8 cellular contexts compared by ENCODE assay signal in genomic region chr17:31318298-31319190, GRCh38. TPM values are rescaled to one million over a fixed set of nuclear protein-coding genes. Genes with fewer than 3 reads are reported as not detected.
DNase-seq lines count a peak whose midpoint lies in the region; ATAC-seq, FAIRE-seq and TF ChIP-seq lines count a peak whose summit lies in the region.

No MANE protein-coding gene starts in this region.

- peak overlapping the region; percentile 99 for H3K4me3 ChIP-seq in CD4-positive, CD25-positive, alpha-beta regulatory T cell (ENCODE audit: low read depth, low read length)
- H3K4me3 ChIP-seq in GM12878, result peak overlapping the region; percentile 61

- POLR2A ChIA-PET in GM12878 (lab: Charles Lee), result interaction anchor here (0.5 to 2.6 kb wide), 3 partner anchors 8 to 617 kb away, joined by 3 to 30 read pairs (median 18); no protein-coding TSS in a partner anchor

- H3K27me3 Mint-ChIP-seq in CD4-positive, CD25-positive, alpha-beta regulatory T cell, result peaks cover 5% of the 10 kb centered on the region

- peak overlapping the region; percentile 92 for H3K27ac ChIP-seq in CD4-positive, CD25-positive, alpha-beta regulatory T cell (ENCODE audit: insufficient read depth, low read length, poor library complexity, severe bottlenecking)
- peak overlapping the region; percentile 95 for H3K27ac ChIP-seq in GM12878 (ENCODE audit: control insufficient read depth, insufficient read depth)

- H3K9me3 ChIP-seq in CD4-positive, CD25-positive, alpha-beta regulatory T cell (ENCODE audit: control insufficient read depth in 2 of 2, low read length in 2 of 2), result no peaks in the 10 kb centered on the region
- H3K9me3 ChIP-seq in GM12878 (replicated peaks; ENCODE audit: control insufficient read depth, insufficient read depth, low read length), result no peaks in the 10 kb centered on the region; the same call in 2 of the 3 replicates

- CTCF ChIA-PET in GM12878 (lab: Yijun Ruan, JAX), result interaction anchor here (1.3 to 10.7 kb wide), 5 partner anchors 9 to 515 kb away, joined by 3 to 80 read pairs (median 9); no protein-coding TSS in a partner anchor

- peaks cover 19 to 49% (median 33%) of the 10 kb centered on the region in 4 donors for H3K4me1 Mint-ChIP-seq in CD4-positive, CD25-positive, alpha-beta regulatory T cell
- H3K4me1 Mint-ChIP-seq in stimulated activated effector memory CD8-positive, alpha-beta T cell treated with anti-CD3 and anti-CD28 coated beads, Interleukin-12 subunit alpha, Interleukin-12 subunit beta, amount 100 ng/mL, for 72 hours, result peaks cover 33% of the 10 kb centered on the region

- peaks cover 67% of the 10 kb centered on the region for H3K4me1 ChIP-seq in CD4-positive, CD25-positive, alpha-beta regulatory T cell (ENCODE audit: control insufficient read depth, insufficient read depth, low read length, poor library complexity, severe bottlenecking)
- peaks cover 15% of the 10 kb centered on the region for H3K4me1 ChIP-seq in GM12878 (ENCODE audit: control insufficient read depth, insufficient read depth, low read length)

- no peak for TF ChIP-seq CTCF in GM12878 (IDR thresholded peaks at IDR 0.05 in 2 of 3, conservative IDR thresholded peaks at IDR 0.05 in 1 of 3; ENCODE audit: control insufficient read depth in 2 of 3, extremely low read depth in 1 of 3, insufficient read depth in 1 of 3, low read depth in 3 of 3, low read length in 3 of 3)

- peak; percentile 55 to 78 (median 77) for DNase-seq in CD4-positive, CD25-positive, alpha-beta regulatory T cell
- peak in 4 of 5 donors; percentile 23 to 75 (median 44) for DNase-seq in T-helper 1 cell
- DNase-seq in GM12878 (ENCODE audit: low read depth, low spot score), result peak; percentile 63
- no peak for DNase-seq in left lobe of liver (ENCODE audit: low spot score)
- peak in 1 of 2 donors; percentile 67 for DNase-seq in stimulated activated effector memory CD8-positive, alpha-beta T cell treated with anti-CD3 and anti-CD28 coated beads, Interleukin-12 subunit alpha, Interleukin-12 subunit beta, amount 100 ng/mL, for 72 hours (ENCODE audit: low spot score in 2 of 2)
- no peak for DNase-seq in NCI-H1048 (lab: John Stamatoyannopoulos, UW)

- RAD21 ChIA-PET in GM12878 (lab: Charles Lee; ENCODE audit: unreplicated experiment), result interaction anchor here (1.2 to 3.3 kb wide), 8 partner anchors 8 to 169 kb away, joined by 3 to 39 read pairs (median 4); no protein-coding TSS in a partner anchor

- FAIRE-seq in GM12878 (lab: Jason Lieb, UNC), result no peak

- SMC1A ChIA-PET in GM12878 (lab: Charles Lee; ENCODE audit: uncharacterized antibody, unreplicated experiment), result interaction anchor here (0.6 to 9.5 kb wide), 14 partner anchors 10 to 348 kb away, joined by 3 to 101 read pairs (median 5); no protein-coding TSS in a partner anchor

- H4K20me1 ChIP-seq in GM12878 (ENCODE audit: control insufficient read depth, insufficient read depth), result no peaks in the 10 kb centered on the region

- peaks cover 70% of the 10 kb centered on the region for H3K79me2 ChIP-seq in GM12878 (ENCODE audit: control insufficient read depth, insufficient read depth, low read length)

- TF ChIP-seq RAD21 in GM12878 (IDR thresholded peaks at IDR 0.05; ENCODE audit: insufficient read depth, low read depth, low read length), result no peak

- no peaks in the 10 kb centered on the region for H3K9me3 Mint-ChIP-seq in CD4-positive, CD25-positive, alpha-beta regulatory T cell
- no peaks in the 10 kb centered on the region for H3K9me3 Mint-ChIP-seq in stimulated activated effector memory CD8-positive, alpha-beta T cell treated with anti-CD3 and anti-CD28 coated beads, Interleukin-12 subunit alpha, Interleukin-12 subunit beta, amount 100 ng/mL, for 72 hours

- intact Hi-C loops in GM12878 (cut with micrococcal nuclease; ENCODE audit: unreplicated experiment), result loop anchor here (10.0 kb wide), 1 partner anchor 586 kb away; the partner anchor contains the start of gene UTP6

- H3K27me3 ChIP-seq in CD4-positive, CD25-positive, alpha-beta regulatory T cell (ENCODE audit: control insufficient read depth, insufficient read depth, low read length), result no peaks in the 10 kb centered on the region
- no peaks in the 10 kb centered on the region for H3K27me3 ChIP-seq in GM12878 (replicated peaks in 1 of 2; ENCODE audit: control insufficient read depth in 2 of 2, insufficient read depth in 2 of 2, low read length in 1 of 2)

- under 1% methylated on average over 11 of the region's 11 CpGs for WGBS in GM12878 (ENCODE audit: insufficient coverage, insufficient replicate concordance, low lambda C conversion rate, missing lambda C conversion rate)

- peak; percentile 38 to 41 for ATAC-seq in CD4-positive, CD25-positive, alpha-beta regulatory T cell (ENCODE audit: low read depth in 2 of 2)
- ATAC-seq in HG02763 (IDR thresholded peaks at IDR 0.05; ENCODE audit: unreplicated experiment) (peak; percentile 41), GM12878 (peak; percentile 57), left lobe of liver (peak; percentile 31), GM18502 (IDR thresholded peaks at IDR 0.05; ENCODE audit: poor library complexity, unreplicated experiment) (no peak)
- ATAC-seq in stimulated activated effector memory CD8-positive, alpha-beta T cell treated with anti-CD3 and anti-CD28 coated beads, Interleukin-12 subunit alpha, Interleukin-12 subunit beta, amount 100 ng/mL, for 72 hours, result peak; percentile 68

- peak overlapping the region; percentile 94 to 99 (median 96) for H3K27ac Mint-ChIP-seq in CD4-positive, CD25-positive, alpha-beta regulatory T cell
- peak overlapping the region; percentile 88 for H3K27ac Mint-ChIP-seq in stimulated activated effector memory CD8-positive, alpha-beta T cell treated with anti-CD3 and anti-CD28 coated beads, Interleukin-12 subunit alpha, Interleukin-12 subunit beta, amount 100 ng/mL, for 72 hours

- peak overlapping the region; percentile 88 for H3K4me2 ChIP-seq in GM12878 (ENCODE audit: control insufficient read depth, insufficient read depth)

- TSS peak; percentile 84 for BruUV-seq in GM12878 (replicated peaks; lab: Mats Ljungman, UMichigan)

- no peak overlapping the region; the same call in 1 of the 2 replicates for H2AFZ ChIP-seq in GM12878 (ENCODE audit: control insufficient read depth, low read depth, low read length)

- peak; percentile 69 for TF ChIP-seq POLR2A in GM12878 (IDR thresholded peaks at IDR 0.05; ENCODE audit: low read depth, low read length)

- TF ChIP-seq EP300 in GM12878 (IDR thresholded peaks at IDR 0.05; ENCODE audit: borderline replicate concordance in 1 of 2, control insufficient read depth in 1 of 2, low read depth in 2 of 2, low read length in 2 of 2), result peak in 1 of 2 experiments; percentile 18; a peak in 1 of 4 replicates

- H3K36me3 Mint-ChIP-seq in CD4-positive, CD25-positive, alpha-beta regulatory T cell, result peaks cover 14% of the 10 kb centered on the region
- H3K36me3 Mint-ChIP-seq in stimulated activated effector memory CD8-positive, alpha-beta T cell treated with anti-CD3 and anti-CD28 coated beads, Interleukin-12 subunit alpha, Interleukin-12 subunit beta, amount 100 ng/mL, for 72 hours, result peaks cover 46% of the 10 kb centered on the region

- peak overlapping the region; percentile 88 to 95 (median 92) for H3K4me3 Mint-ChIP-seq in CD4-positive, CD25-positive, alpha-beta regulatory T cell
- H3K4me3 Mint-ChIP-seq in stimulated activated effector memory CD8-positive, alpha-beta T cell treated with anti-CD3 and anti-CD28 coated beads, Interleukin-12 subunit alpha, Interleukin-12 subunit beta, amount 100 ng/mL, for 72 hours, result peak overlapping the region; percentile 70

- peak overlapping the region; percentile 68 for H3K9ac ChIP-seq in GM12878 (ENCODE audit: control insufficient read depth, insufficient read depth, low read length)

- in situ Hi-C loops in GM12878 (cut with MboI), result no loop called here

- no peaks in the 10 kb centered on the region for H3K36me3 ChIP-seq in CD4-positive, CD25-positive, alpha-beta regulatory T cell (ENCODE audit: control insufficient read depth, insufficient read depth, low read length)
- no peaks in the 10 kb centered on the region for H3K36me3 ChIP-seq in GM12878 (ENCODE audit: control insufficient read depth in 2 of 2, insufficient read depth in 2 of 2, low read length in 1 of 2)

RNA-seq across cellular contexts. Expression of gene EVI2A, which starts 2.9 kb away (rescaled TPM):
- 77.4 TPM for total RNA-seq in CD4-positive, CD25-positive, alpha-beta regulatory T cell
- polyA plus RNA-seq in CD4-positive, CD25-positive, alpha-beta regulatory T cell, result 100 to 1,000 TPM in 1 of 4 donors, 10 to 100 TPM in 3; 47.5 to 111 (median 64.7) TPM
- 6.3 and 7.2 TPM in 2 replicates for total RNA-seq in GM12878 (2013; cell fraction: nucleolus; rRNA removed)
- total RNA-seq in GM12878 (2014; rRNA removed), result 29.5 and 40.9 TPM in 2 replicates
- total RNA-seq in GM12878 (2014; rRNA removed; fragmentation: Illumina TruSeq; extraction: Trizol), result 50.3 and 51.2 TPM in 2 replicates
- total RNA-seq in GM12878 (2021), result 21.4 and 22.9 TPM in 2 replicates
- 12.9 TPM for polyA plus RNA-seq in GM12878 (2011; ENCODE audit: low read depth)
- 4.6 and 10.6 TPM in 2 replicates for polyA plus RNA-seq in GM12878 (2011; rRNA removed)
- 1.7 and 1.8 TPM in 2 replicates for polyA plus RNA-seq in GM12878 (2011; cell fraction: cytosol; rRNA removed)
- 1.2 and 1.5 TPM in 2 replicates for polyA plus RNA-seq in GM12878 (2011; cell fraction: nucleus; rRNA removed)
- polyA plus RNA-seq in GM12878 (2012), result 21.1 and 30.8 TPM in 2 replicates
- 41.3 and 62.5 TPM in 2 replicates for polyA plus RNA-seq in GM12878 (2014; fragmentation: Illumina TruSeq; extraction: Trizol)
- 10 to 100 TPM; 54.5 to 78.3 TPM for polyA plus RNA-seq in GM12878 (2014; fragmentation: Nextera tagmentation; extraction: Ambion mirVana)
- polyA plus RNA-seq in GM12878 (2014; rRNA removed), result 17.8 and 21.9 TPM in 2 replicates
- polyA plus RNA-seq in GM12878 (2016; fragmentation: Nextera tagmentation; extraction: Ambion mirVana), result 10 to 100 TPM; 15.1 to 15.5 TPM
- 1.7 and 2.7 TPM in 2 replicates for polyA minus RNA-seq in GM12878 (2011; rRNA and poly(A)+ RNA removed)
- polyA minus RNA-seq in GM12878 (2011; cell fraction: cytosol; rRNA and poly(A)+ RNA removed), result 1.1 TPM in 1 of 2 replicates, not detected in the other
- 1.9 and 3.0 TPM in 2 replicates for polyA minus RNA-seq in GM12878 (2011; cell fraction: nucleus; rRNA and poly(A)+ RNA removed)
- 0.63 TPM for total RNA-seq in left lobe of liver

RNA-seq across cellular contexts. Expression of gene EVI2B, which starts 4.7 kb away (rescaled TPM):
- total RNA-seq in CD4-positive, CD25-positive, alpha-beta regulatory T cell, result 132 TPM
- polyA plus RNA-seq in CD4-positive, CD25-positive, alpha-beta regulatory T cell, result 100 to 1,000 TPM in 3 of 4 donors, 10 to 100 TPM in 1; 83.8 to 106 (median 102) TPM
- total RNA-seq in GM12878 (2013; cell fraction: nucleolus; rRNA removed), result 28.3 and 30.5 TPM in 2 replicates
- total RNA-seq in GM12878 (2014; rRNA removed) (35.9 and 38.8 TPM in 2 replicates), GM12878 (2014; rRNA removed; fragmentation: Illumina TruSeq; extraction: Trizol) (65.3 and 67.2 TPM in 2 replicates), GM12878 (2021) (51.0 and 52.7 TPM in 2 replicates), left lobe of liver (2.0 TPM)
- polyA plus RNA-seq in GM12878 (2011; ENCODE audit: low read depth), result 83.9 TPM
- polyA plus RNA-seq in GM12878 (2011; rRNA removed) (124 and 173 TPM in 2 replicates), GM12878 (2014; fragmentation: Illumina TruSeq; extraction: Trizol) (195 and 268 TPM in 2 replicates), GM12878 (2014; fragmentation: Nextera tagmentation; extraction: Ambion mirVana) (10 to 100 TPM; 49.2 to 64.4 TPM), GM12878 (2014; rRNA removed) (44.8 and 51.3 TPM in 2 replicates), GM12878 (2016; fragmentation: Nextera tagmentation; extraction: Ambion mirVana) (10 to 100 TPM; 26.2 to 32.0 TPM)
- polyA plus RNA-seq in GM12878 (2011; cell fraction: cytosol; rRNA removed), result 44.4 and 50.2 TPM in 2 replicates
- 29.3 and 30.8 TPM in 2 replicates for polyA plus RNA-seq in GM12878 (2011; cell fraction: nucleus; rRNA removed)
- 120 and 126 TPM in 2 replicates for polyA plus RNA-seq in GM12878 (2012)
- polyA minus RNA-seq in GM12878 (2011; rRNA and poly(A)+ RNA removed), result 31.2 and 67.4 TPM in 2 replicates
- polyA minus RNA-seq in GM12878 (2011; cell fraction: cytosol; rRNA and poly(A)+ RNA removed), result 12.3 and 14.2 TPM in 2 replicates
- polyA minus RNA-seq in GM12878 (2011; cell fraction: nucleus; rRNA and poly(A)+ RNA removed), result 9.7 and 17.0 TPM in 2 replicates

RNA-seq across cellular contexts. Expression of gene OMG, which starts 21.5 kb away (rescaled TPM):
- total RNA-seq in CD4-positive, CD25-positive, alpha-beta regulatory T cell, result 1.3 TPM
- polyA plus RNA-seq in CD4-positive, CD25-positive, alpha-beta regulatory T cell, result under 1 TPM in 2 of 4 donors, not detected in 2; 0.15 to 0.33 TPM
- total RNA-seq in GM12878 (2013; cell fraction: nucleolus; rRNA removed), result 0.51 and 0.54 TPM in 2 replicates
- 0.23 and 0.27 TPM in 2 replicates for total RNA-seq in GM12878 (2014; rRNA removed)
- 0.09 TPM in 2 replicates for total RNA-seq in GM12878 (2014; rRNA removed; fragmentation: Illumina TruSeq; extraction: Trizol)
- 0.18 TPM in 1 of 2 replicates, not detected in the other for total RNA-seq in GM12878 (2021)
- 0.54 TPM for polyA plus RNA-seq in GM12878 (2011; ENCODE audit: low read depth)
- polyA plus RNA-seq in GM12878 (2011; rRNA removed), result 0.30 and 0.40 TPM in 2 replicates
- polyA plus RNA-seq in GM12878 (2011; cell fraction: cytosol; rRNA removed), result 0.09 and 0.13 TPM in 2 replicates
- 0.58 and 0.72 TPM in 2 replicates for polyA plus RNA-seq in GM12878 (2011; cell fraction: nucleus; rRNA removed)
- polyA plus RNA-seq in GM12878 (2012), result 0.83 and 0.86 TPM in 2 replicates
- polyA plus RNA-seq in GM12878 (2014; fragmentation: Illumina TruSeq; extraction: Trizol), result 0.17 and 0.37 TPM in 2 replicates
- under 1 TPM; 0.20 to 0.53 TPM for polyA plus RNA-seq in GM12878 (2014; fragmentation: Nextera tagmentation; extraction: Ambion mirVana)
- polyA plus RNA-seq in GM12878 (2014; rRNA removed), result 0.14 and 0.37 TPM in 2 replicates
- under 1 TPM; 0.55 to 0.96 TPM for polyA plus RNA-seq in GM12878 (2016; fragmentation: Nextera tagmentation; extraction: Ambion mirVana)
- 0.15 and 0.22 TPM in 2 replicates for polyA minus RNA-seq in GM12878 (2011; rRNA and poly(A)+ RNA removed)
- not detected in 2 replicates for polyA minus RNA-seq in GM12878 (2011; cell fraction: cytosol; rRNA and poly(A)+ RNA removed)
- polyA minus RNA-seq in GM12878 (2011; cell fraction: nucleus; rRNA and poly(A)+ RNA removed), result 0.36 and 0.48 TPM in 2 replicates
- 0.38 TPM for total RNA-seq in left lobe of liver

Comparison
In these comparisons a context has a peak if more than half of its experiments do, and no peak if none do; other contexts are left out.
1. DNase-seq: peak in CD4-positive, CD25-positive, alpha-beta regulatory T cell (3 of 3), T-helper 1 cell (4 of 5) and GM12878 (single experiment); none in left lobe of liver (single experiment) and NCI-H1048 (single experiment).